8 cellular contexts compared by ENCODE assay signal in genomic region chr6:5143625-5144311, GRCh38. TPM values are rescaled to one million over a fixed set of nuclear protein-coding genes. Genes with fewer than 3 reads are reported as not detected.
DNase-seq lines count a peak whose midpoint lies in the region; FAIRE-seq and TF ChIP-seq lines count a peak whose summit lies in the region.

No MANE protein-coding gene starts in this region.

- peak; percentile 84 for FAIRE-seq in GM19239 (lab: Jason Lieb, UNC)

- peak; percentile 98 for TF ChIP-seq CTCF in type B pancreatic cell (conservative IDR thresholded peaks at IDR 0.05)

- H3K27ac Mint-ChIP-seq in type B pancreatic cell, result no peak overlapping the region

- DNase-seq in ACHN (peak; percentile 68), GM19239 (ENCODE audit: insufficient read length, low spot score) (peak; percentile 48), NCI-H1092 treated with DMSO at 0.1 percent for 48 hours (lab: John Stamatoyannopoulos, UW) (peak; percentile 43), SK-MEL-5 (ENCODE audit: low read depth, low spot score) (peak; percentile 89), glomerular endothelial cell (ENCODE audit: extremely low read depth, low read depth, low spot score) (peak; percentile 67), pons (ENCODE audit: low spot score) (peak; percentile 86), type B pancreatic cell (ENCODE audit: extremely low spot score, unreplicated experiment) (peak; percentile 84)
- peak; percentile 71 for DNase-seq in activated gamma-delta T cell treated with anti-CD3 and anti-CD28 coated beads, Interleukin-2, amount 50 U/mL, for 16 hours (ENCODE audit: low read depth)

- H3K4me1 Mint-ChIP-seq in type B pancreatic cell (ENCODE audit: unreplicated experiment), result peaks cover 21% of the 10 kb centered on the region

- in situ Hi-C loops in ACHN (cut with HindIII; ENCODE audit: low pct_ligation_motif_present, low pct_unique_long_range_greater_than_20kb, low sequenced_read_pairs) (loop anchor here (10.0 kb wide), 1 partner anchor 241 kb away; no protein-coding TSS in a partner anchor), SK-MEL-5 (cut with HindIII; ENCODE audit: low pct_unique_long_range_greater_than_20kb, low sequenced_read_pairs) (no loop called here)

- H3K9me3 Mint-ChIP-seq in type B pancreatic cell, result no peaks in the 10 kb centered on the region

- no peaks in the 10 kb centered on the region for H3K36me3 Mint-ChIP-seq in type B pancreatic cell

- H3K4me3 Mint-ChIP-seq in type B pancreatic cell, result no peak overlapping the region

- no peaks in the 10 kb centered on the region for H3K27me3 Mint-ChIP-seq in type B pancreatic cell

RNA-seq across cellular contexts. Expression of gene PPP1R3G, which starts 58.6 kb away (rescaled TPM):
- total RNA-seq in SK-MEL-5 (2014; rRNA removed; shearing (Covaris generic)), result 0.03 and 0.16 TPM in 2 replicates
- polyA plus RNA-seq in SK-MEL-5 (2015; cell fraction: cytosol; rRNA removed), result 0.10 TPM in 1 of 2 replicates, not detected in the other
- not detected in 2 replicates for polyA plus RNA-seq in SK-MEL-5 (2015; cell fraction: nucleus; rRNA removed)
- total RNA-seq in glomerular endothelial cell (0.70 and 1.4 TPM in 2 replicates), type B pancreatic cell (ENCODE audit: low replicate concordance) (0.19 and 0.45 TPM in 2 replicates)

Comparison
In these comparisons a context has a peak if more than half of its experiments do, and no peak if none do; other contexts are left out.
1. Peak in every context shown above with its lines: DNase-seq.